In the genomic region with DNA sequence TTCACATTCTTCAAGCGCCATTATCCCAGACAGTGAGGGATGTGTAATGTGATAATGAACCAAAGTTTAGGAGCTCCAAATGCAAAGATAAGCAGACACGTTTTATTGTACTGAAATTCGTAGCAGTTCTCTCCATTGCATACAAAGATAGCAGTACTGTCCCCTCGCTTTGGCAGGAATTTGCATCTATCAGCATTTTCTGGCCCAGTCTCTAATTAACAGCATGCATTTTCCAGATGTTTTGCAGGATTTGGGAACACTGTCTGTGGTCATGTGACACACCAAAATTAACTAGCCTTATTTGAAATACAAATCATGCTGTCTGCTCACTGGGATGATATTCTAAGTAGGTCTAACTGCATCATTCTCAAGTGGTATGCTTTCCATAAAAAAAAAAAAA, we compare ENCODE assay signal across 1 cellular context.
TF ChIP-seq lines count a peak whose summit lies in the region.

No MANE protein-coding gene starts in this region.

TF ChIP-seq in GM23338, 12 proteins besides CTCF, POLR2A, EP300 and RAD21 (continued from another document):
- TF ChIP-seq, protein P1, sequence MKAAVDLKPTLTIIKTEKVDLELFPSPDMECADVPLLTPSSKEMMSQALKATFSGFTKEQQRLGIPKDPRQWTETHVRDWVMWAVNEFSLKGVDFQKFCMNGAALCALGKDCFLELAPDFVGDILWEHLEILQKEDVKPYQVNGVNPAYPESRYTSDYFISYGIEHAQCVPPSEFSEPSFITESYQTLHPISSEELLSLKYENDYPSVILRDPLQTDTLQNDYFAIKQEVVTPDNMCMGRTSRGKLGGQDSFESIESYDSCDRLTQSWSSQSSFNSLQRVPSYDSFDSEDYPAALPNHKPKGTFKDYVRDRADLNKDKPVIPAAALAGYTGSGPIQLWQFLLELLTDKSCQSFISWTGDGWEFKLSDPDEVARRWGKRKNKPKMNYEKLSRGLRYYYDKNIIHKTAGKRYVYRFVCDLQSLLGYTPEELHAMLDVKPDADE (IDR thresholded peaks at IDR 0.05): no peak
- TF ChIP-seq STAT1 (IDR thresholded peaks at IDR 0.05; ENCODE audit: unreplicated experiment) (no peak), JUNB (IDR thresholded peaks at IDR 0.05; ENCODE audit: unreplicated experiment) (no peak), ZNF331 (CRISPR knock-in tag; IDR thresholded peaks at IDR 0.05; ENCODE audit: low read depth) (no peak), EZH2 (IDR thresholded peaks at IDR 0.05; ENCODE audit: low read depth, unreplicated experiment) (no peak), POLR2AphosphoS5 (IDR thresholded peaks at IDR 0.05; ENCODE audit: low read depth) (no peak), ZNF114 (CRISPR knock-in tag; IDR thresholded peaks at IDR 0.05) (no peak)
- TF ChIP-seq, protein P2, sequence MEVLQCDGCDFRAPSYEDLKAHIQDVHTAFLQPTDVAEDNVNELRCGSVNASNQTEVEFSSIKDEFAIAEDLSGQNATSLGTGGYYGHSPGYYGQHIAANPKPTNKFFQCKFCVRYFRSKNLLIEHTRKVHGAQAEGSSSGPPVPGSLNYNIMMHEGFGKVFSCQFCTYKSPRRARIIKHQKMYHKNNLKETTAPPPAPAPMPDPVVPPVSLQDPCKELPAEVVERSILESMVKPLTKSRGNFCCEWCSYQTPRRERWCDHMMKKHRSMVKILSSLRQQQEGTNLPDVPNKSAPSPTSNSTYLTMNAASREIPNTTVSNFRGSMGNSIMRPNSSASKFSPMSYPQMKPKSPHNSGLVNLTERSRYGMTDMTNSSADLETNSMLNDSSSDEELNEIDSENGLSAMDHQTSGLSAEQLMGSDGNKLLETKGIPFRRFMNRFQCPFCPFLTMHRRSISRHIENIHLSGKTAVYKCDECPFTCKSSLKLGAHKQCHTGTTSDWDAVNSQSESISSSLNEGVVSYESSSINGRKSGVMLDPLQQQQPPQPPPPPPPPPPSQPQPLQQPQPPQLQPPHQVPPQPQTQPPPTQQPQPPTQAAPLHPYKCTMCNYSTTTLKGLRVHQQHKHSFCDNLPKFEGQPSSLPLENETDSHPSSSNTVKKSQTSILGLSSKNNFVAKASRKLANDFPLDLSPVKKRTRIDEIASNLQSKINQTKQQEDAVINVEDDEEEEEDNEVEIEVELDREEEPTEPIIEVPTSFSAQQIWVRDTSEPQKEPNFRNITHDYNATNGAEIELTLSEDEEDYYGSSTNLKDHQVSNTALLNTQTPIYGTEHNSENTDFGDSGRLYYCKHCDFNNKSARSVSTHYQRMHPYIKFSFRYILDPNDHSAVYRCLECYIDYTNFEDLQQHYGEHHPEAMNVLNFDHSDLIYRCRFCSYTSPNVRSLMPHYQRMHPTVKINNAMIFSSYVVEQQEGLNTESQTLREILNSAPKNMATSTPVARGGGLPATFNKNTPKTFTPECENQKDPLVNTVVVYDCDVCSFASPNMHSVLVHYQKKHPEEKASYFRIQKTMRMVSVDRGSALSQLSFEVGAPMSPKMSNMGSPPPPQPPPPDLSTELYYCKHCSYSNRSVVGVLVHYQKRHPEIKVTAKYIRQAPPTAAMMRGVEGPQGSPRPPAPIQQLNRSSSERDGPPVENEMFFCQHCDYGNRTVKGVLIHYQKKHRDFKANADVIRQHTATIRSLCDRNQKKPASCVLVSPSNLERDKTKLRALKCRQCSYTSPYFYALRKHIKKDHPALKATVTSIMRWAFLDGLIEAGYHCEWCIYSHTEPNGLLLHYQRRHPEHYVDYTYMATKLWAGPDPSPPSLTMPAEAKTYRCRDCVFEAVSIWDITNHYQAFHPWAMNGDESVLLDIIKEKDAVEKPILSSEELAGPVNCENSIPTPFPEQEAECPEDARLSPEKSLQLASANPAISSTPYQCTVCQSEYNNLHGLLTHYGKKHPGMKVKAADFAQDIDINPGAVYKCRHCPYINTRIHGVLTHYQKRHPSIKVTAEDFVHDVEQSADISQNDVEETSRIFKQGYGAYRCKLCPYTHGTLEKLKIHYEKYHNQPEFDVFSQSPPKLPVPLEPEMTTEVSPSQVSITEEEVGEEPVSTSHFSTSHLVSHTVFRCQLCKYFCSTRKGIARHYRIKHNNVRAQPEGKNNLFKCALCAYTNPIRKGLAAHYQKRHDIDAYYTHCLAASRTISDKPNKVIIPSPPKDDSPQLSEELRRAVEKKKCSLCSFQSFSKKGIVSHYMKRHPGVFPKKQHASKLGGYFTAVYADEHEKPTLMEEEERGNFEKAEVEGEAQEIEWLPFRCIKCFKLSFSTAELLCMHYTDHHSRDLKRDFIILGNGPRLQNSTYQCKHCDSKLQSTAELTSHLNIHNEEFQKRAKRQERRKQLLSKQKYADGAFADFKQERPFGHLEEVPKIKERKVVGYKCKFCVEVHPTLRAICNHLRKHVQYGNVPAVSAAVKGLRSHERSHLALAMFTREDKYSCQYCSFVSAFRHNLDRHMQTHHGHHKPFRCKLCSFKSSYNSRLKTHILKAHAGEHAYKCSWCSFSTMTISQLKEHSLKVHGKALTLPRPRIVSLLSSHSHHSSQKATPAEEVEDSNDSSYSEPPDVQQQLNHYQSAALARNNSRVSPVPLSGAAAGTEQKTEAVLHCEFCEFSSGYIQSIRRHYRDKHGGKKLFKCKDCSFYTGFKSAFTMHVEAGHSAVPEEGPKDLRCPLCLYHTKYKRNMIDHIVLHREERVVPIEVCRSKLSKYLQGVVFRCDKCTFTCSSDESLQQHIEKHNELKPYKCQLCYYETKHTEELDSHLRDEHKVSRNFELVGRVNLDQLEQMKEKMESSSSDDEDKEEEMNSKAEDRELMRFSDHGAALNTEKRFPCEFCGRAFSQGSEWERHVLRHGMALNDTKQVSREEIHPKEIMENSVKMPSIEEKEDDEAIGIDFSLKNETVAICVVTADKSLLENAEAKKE (CRISPR knock-in tag; IDR thresholded peaks at IDR 0.05): no peak
- TF ChIP-seq, protein P3, sequence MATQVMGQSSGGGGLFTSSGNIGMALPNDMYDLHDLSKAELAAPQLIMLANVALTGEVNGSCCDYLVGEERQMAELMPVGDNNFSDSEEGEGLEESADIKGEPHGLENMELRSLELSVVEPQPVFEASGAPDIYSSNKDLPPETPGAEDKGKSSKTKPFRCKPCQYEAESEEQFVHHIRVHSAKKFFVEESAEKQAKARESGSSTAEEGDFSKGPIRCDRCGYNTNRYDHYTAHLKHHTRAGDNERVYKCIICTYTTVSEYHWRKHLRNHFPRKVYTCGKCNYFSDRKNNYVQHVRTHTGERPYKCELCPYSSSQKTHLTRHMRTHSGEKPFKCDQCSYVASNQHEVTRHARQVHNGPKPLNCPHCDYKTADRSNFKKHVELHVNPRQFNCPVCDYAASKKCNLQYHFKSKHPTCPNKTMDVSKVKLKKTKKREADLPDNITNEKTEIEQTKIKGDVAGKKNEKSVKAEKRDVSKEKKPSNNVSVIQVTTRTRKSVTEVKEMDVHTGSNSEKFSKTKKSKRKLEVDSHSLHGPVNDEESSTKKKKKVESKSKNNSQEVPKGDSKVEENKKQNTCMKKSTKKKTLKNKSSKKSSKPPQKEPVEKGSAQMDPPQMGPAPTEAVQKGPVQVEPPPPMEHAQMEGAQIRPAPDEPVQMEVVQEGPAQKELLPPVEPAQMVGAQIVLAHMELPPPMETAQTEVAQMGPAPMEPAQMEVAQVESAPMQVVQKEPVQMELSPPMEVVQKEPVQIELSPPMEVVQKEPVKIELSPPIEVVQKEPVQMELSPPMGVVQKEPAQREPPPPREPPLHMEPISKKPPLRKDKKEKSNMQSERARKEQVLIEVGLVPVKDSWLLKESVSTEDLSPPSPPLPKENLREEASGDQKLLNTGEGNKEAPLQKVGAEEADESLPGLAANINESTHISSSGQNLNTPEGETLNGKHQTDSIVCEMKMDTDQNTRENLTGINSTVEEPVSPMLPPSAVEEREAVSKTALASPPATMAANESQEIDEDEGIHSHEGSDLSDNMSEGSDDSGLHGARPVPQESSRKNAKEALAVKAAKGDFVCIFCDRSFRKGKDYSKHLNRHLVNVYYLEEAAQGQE (IDR thresholded peaks at IDR 0.05; ENCODE audit: unreplicated experiment): no peak
